21 cellular contexts compared by ENCODE assay signal in the genomic region with DNA sequence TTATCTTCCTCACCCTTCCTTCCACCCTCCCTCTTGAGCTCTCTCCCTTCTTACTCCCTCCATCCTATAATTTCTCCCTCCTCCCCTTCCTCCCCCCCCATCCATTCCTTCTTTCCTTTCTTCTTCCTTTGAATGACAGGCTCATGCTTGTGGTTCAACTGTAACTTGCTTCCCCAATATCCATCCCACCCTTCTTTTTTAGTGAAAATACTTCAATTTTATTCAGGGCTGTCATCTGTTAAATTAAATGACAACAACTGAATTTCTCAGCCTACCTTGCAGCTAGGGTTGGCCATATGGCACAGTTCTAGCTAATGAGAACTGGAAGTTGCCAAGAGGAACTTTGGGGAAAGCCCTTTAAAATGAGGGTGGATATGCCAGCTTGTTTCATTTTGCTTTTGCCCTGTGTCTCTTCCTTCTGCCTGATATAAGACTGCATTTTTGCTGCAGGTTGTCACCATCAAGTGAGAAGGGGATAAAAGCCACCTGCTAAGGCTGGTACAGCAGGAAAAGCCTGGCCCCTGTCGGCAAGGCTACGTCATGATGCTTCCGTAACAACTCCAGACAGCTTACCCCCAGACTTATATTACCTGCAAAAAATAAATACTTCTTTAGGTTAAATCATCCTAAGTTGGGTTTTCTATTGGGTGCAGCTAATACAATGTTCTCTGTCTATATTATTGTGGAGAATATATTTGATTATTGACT.
DNase-seq lines count a peak whose midpoint lies in the region; ATAC-seq and TF ChIP-seq lines count a peak whose summit lies in the region.
"Had no signal": no experiment of that assay in that cellular context is flagged by ENCODE, and none has a peak within 500 bp of the region (broad histone marks: within the 10 kb centered on the region; RNA-seq: fewer than 3 reads in every experiment).

No MANE protein-coding gene starts in this region.

- H3K4me1 ChIP-seq in Panc1 (ENCODE audit: control insufficient read depth, insufficient read depth, low read length) (no peaks in the 10 kb centered on the region), neural progenitor cell (no peaks in the 10 kb centered on the region)
- H3K4me1 ChIP-seq: Peyer's patch, SJCRH30 had no signal

- POLR2A ChIA-PET in Panc1 (lab: Charles Lee), result no interaction called here

- H3K36me3 ChIP-seq in Panc1 (ENCODE audit: control insufficient read depth, insufficient read depth, low read length) (no peaks in the 10 kb centered on the region), neural progenitor cell (no peaks in the 10 kb centered on the region)
- H3K36me3 ChIP-seq: MG63, Peyer's patch, SJCRH30 had no signal

- BruUV-seq in Panc1 (replicated peaks; lab: Mats Ljungman, UMichigan), result no TSS peak

- intact Hi-C loops in Panc1 (cut with micrococcal nuclease; ENCODE audit: unreplicated experiment), result no loop called here

- H3K4me1 Mint-ChIP-seq in neural progenitor cell, result no peaks in the 10 kb centered on the region
- no peaks in the 10 kb centered on the region for H3K4me1 Mint-ChIP-seq in stimulated activated effector memory CD8-positive, alpha-beta T cell treated with anti-CD3 and anti-CD28 coated beads, Interleukin-12 subunit alpha, Interleukin-12 subunit beta, amount 100 ng/mL, for 72 hours

- H3K4me3 Mint-ChIP-seq in neural progenitor cell, result no peak overlapping the region
- no peak overlapping the region for H3K4me3 Mint-ChIP-seq in stimulated activated effector memory CD8-positive, alpha-beta T cell treated with anti-CD3 and anti-CD28 coated beads, Interleukin-12 subunit alpha, Interleukin-12 subunit beta, amount 100 ng/mL, for 72 hours
- H3K4me3 Mint-ChIP-seq: CD4-positive, CD25-positive, alpha-beta regulatory T cell had no signal

- H2AFZ ChIP-seq in neural progenitor cell (replicated peaks), result no peak overlapping the region

- no peaks in the 10 kb centered on the region for H3K36me3 Mint-ChIP-seq in neural progenitor cell
- no peaks in the 10 kb centered on the region for H3K36me3 Mint-ChIP-seq in stimulated activated effector memory CD8-positive, alpha-beta T cell treated with anti-CD3 and anti-CD28 coated beads, Interleukin-12 subunit alpha, Interleukin-12 subunit beta, amount 100 ng/mL, for 72 hours
- H3K36me3 Mint-ChIP-seq: CD4-positive, CD25-positive, alpha-beta regulatory T cell had no signal

- no peaks in the 10 kb centered on the region for H3K27me3 ChIP-seq in Panc1 (ENCODE audit: control insufficient read depth, insufficient read depth, low read length)
- no peaks in the 10 kb centered on the region for H3K27me3 ChIP-seq in neural progenitor cell
- H3K27me3 ChIP-seq: MG63, Peyer's patch, SJCRH30 had no signal

- H3K27ac Mint-ChIP-seq in neural progenitor cell, result no peak overlapping the region
- H3K27ac Mint-ChIP-seq in stimulated activated effector memory CD8-positive, alpha-beta T cell treated with anti-CD3 and anti-CD28 coated beads, Interleukin-12 subunit alpha, Interleukin-12 subunit beta, amount 100 ng/mL, for 72 hours, result no peak overlapping the region
- H3K27ac Mint-ChIP-seq: CD4-positive, CD25-positive, alpha-beta regulatory T cell had no signal

- H3K4me2 ChIP-seq in neural progenitor cell, result no peak overlapping the region

- ATAC-seq in Panc1, result no peak
- ATAC-seq in stimulated activated effector memory CD8-positive, alpha-beta T cell treated with anti-CD3 and anti-CD28 coated beads, Interleukin-12 subunit alpha, Interleukin-12 subunit beta, amount 100 ng/mL, for 72 hours, result no peak
- ATAC-seq: GM12878 had no signal

- 0 out of 2 replicates have a peak, but pooled peaks have one; percentile 9 for TF ChIP-seq CTCF in LNCaP clone FGC (IDR thresholded peaks at IDR 0.05; ENCODE audit: control insufficient read depth, extremely low read depth, insufficient read depth)
- TF ChIP-seq CTCF in Panc1 (IDR thresholded peaks at IDR 0.05), result peak; percentile 19; the same call in 1 of the 2 replicates
- peak; percentile 31 for TF ChIP-seq CTCF in epithelial cell of proximal tubule (conservative IDR thresholded peaks at IDR 0.05; ENCODE audit: low read depth, low read length)
- peak; percentile 32 for TF ChIP-seq CTCF in neural progenitor cell (IDR thresholded peaks at IDR 0.05)

- H3F3A ChIP-seq in neural progenitor cell (ENCODE audit: low read depth), result no peaks in the 10 kb centered on the region

- H3K79me2 ChIP-seq in neural progenitor cell (ENCODE audit: low read depth), result no peaks in the 10 kb centered on the region

- in situ Hi-C loops in Panc1 (cut with HindIII; ENCODE audit: low pct_unique_long_range_greater_than_20kb, low sequenced_read_pairs), result no loop called here

- H3K4me3 ChIP-seq in LNCaP clone FGC (ENCODE audit: low read depth, low read length) (no peak overlapping the region), Panc1 (ENCODE audit: low read depth in 2 of 2, low read length in 2 of 2) (no peak overlapping the region), epithelial cell of proximal tubule (ENCODE audit: low read depth, low read length) (no peak overlapping the region), neural progenitor cell (no peak overlapping the region)
- H3K4me3 ChIP-seq: GM12878, MG63, Peyer's patch, SJCRH30 had no signal

- no peak for DNase-seq in LNCaP clone FGC (ENCODE audit: low read depth)
- DNase-seq in Panc1 (ENCODE audit: low read depth, low spot score), result no peak
- no peak for DNase-seq in epithelial cell of proximal tubule (ENCODE audit: low read depth)
- peak; percentile 34 for DNase-seq in neural progenitor cell (ENCODE audit: low spot score)
- DNase-seq in activated CD4-positive, alpha-beta T cell treated with anti-CD3 and anti-CD28 coated beads, Interleukin-2, amount 50 U/mL, for 4 hours, result no peak
- DNase-seq in stimulated activated effector memory CD8-positive, alpha-beta T cell treated with anti-CD3 and anti-CD28 coated beads, Interleukin-12 subunit alpha, Interleukin-12 subunit beta, amount 100 ng/mL, for 72 hours (ENCODE audit: low spot score in 2 of 2), result no peak
- DNase-seq in COLO829 (ENCODE audit: low spot score), result no peak
- DNase-seq: CD4-positive, CD25-positive, alpha-beta regulatory T cell; COR-L47; DND-41; HCEC 1CT; Kasumi-1; MG63; NCI-H1048; NCI-H1417 treated with DMSO at 0.1 percent for 48 hours; NCI-H187; NCI-H2107; NCI-H82; Peyer's patch; SJCRH30 had no signal

- H4K20me1 ChIP-seq in neural progenitor cell (ENCODE audit: low read depth), result no peaks in the 10 kb centered on the region

- H3K9ac ChIP-seq in neural progenitor cell, result no peak overlapping the region

- H3K27me3 Mint-ChIP-seq in neural progenitor cell (ENCODE audit: insufficient read depth, low read depth), result no peaks in the 10 kb centered on the region
- H3K27me3 Mint-ChIP-seq: CD4-positive, CD25-positive, alpha-beta regulatory T cell had no signal

- CTCF ChIA-PET in Panc1 (lab: Charles Lee), result no interaction called here

- H3K9me3 ChIP-seq in Panc1 (ENCODE audit: control insufficient read depth, insufficient read depth, low read depth, low read length), result no peaks in the 10 kb centered on the region
- no peaks in the 10 kb centered on the region for H3K9me3 ChIP-seq in neural progenitor cell (ENCODE audit: low read depth)
- H3K9me3 ChIP-seq: MG63, Peyer's patch, SJCRH30 had no signal

- no peak overlapping the region for H3K27ac ChIP-seq in Panc1 (ENCODE audit: low read length)
- no peak overlapping the region for H3K27ac ChIP-seq in neural progenitor cell
- H3K27ac ChIP-seq: Peyer's patch, SJCRH30 had no signal

- no peaks in the 10 kb centered on the region for H3K9me3 Mint-ChIP-seq in neural progenitor cell
- H3K9me3 Mint-ChIP-seq in stimulated activated effector memory CD8-positive, alpha-beta T cell treated with anti-CD3 and anti-CD28 coated beads, Interleukin-12 subunit alpha, Interleukin-12 subunit beta, amount 100 ng/mL, for 72 hours, result no peaks in the 10 kb centered on the region
